ENCODE assay signal across 8 cellular contexts in genomic region chr6:160992323-160993314, GRCh38. TPM values are rescaled to one million over a fixed set of nuclear protein-coding genes. Genes with fewer than 3 reads are reported as not detected.
DNase-seq lines count a peak whose midpoint lies in the region; ATAC-seq, FAIRE-seq and TF ChIP-seq lines count a peak whose summit lies in the region.

No MANE protein-coding gene starts in this region.

- no peaks in the 10 kb centered on the region for H3K27me3 ChIP-seq in esophagus squamous epithelium

- H3K36me3 ChIP-seq in esophagus squamous epithelium = no peaks in the 10 kb centered on the region

- peaks cover 12 to 59% (median 24%) of the 10 kb centered on the region in 3 donors for H3K4me1 ChIP-seq in esophagus squamous epithelium

- H3K27ac ChIP-seq in esophagus squamous epithelium = peak overlapping the region; percentile 89 to 98 (median 97)

- peaks cover 43% of the 10 kb centered on the region for H3K4me1 Mint-ChIP-seq in activated CD4-positive, alpha-beta memory T cell treated with anti-CD3 and anti-CD28 coated beads for 36 hours (ENCODE audit: low read depth)

- H3K4me3 Mint-ChIP-seq in activated CD4-positive, alpha-beta memory T cell treated with anti-CD3 and anti-CD28 coated beads for 36 hours = peak overlapping the region; percentile 87

- H3K27me3 Mint-ChIP-seq in activated CD4-positive, alpha-beta memory T cell treated with anti-CD3 and anti-CD28 coated beads for 36 hours = peaks cover 2% of the 10 kb centered on the region

- POLR2A ChIA-PET in activated CD4-positive, alpha-beta memory T cell treated with anti-CD3 and anti-CD28 coated beads for 36 hours (lab: Charles Lee) = interaction anchor here (1.0 to 2.1 kb wide), 7 partner anchors 10 to 282 kb away, joined by 3 to 9 read pairs (median 3); partner anchors contain the start of gene AGPAT4

- WGBS in esophagus squamous epithelium, 2 donors = 1 to 2% methylated on average over 15 to 19 of the region's 19 CpGs

- TF ChIP-seq CTCF in esophagus squamous epithelium (IDR thresholded peaks at IDR 0.05) = peak in 5 of 6 experiments; percentile 25 to 58 (median 52)

- peak overlapping the region; percentile 75 to 97 (median 94) for H3K4me3 ChIP-seq in esophagus squamous epithelium

- peak overlapping the region; percentile 88 for H3K27ac Mint-ChIP-seq in activated CD4-positive, alpha-beta memory T cell treated with anti-CD3 and anti-CD28 coated beads for 36 hours

- DNase-seq in CMK (ENCODE audit: low read depth) (peak; percentile 46), NCI-H510A treated with DMSO at 0.1 percent for 48 hours (lab: John Stamatoyannopoulos, UW) (peak; percentile 53), esophagus squamous epithelium (lab: John Stamatoyannopoulos, UW) (no peak), myocyte (ENCODE audit: low read depth) (peak; percentile 76), urothelium cell line (ENCODE audit: low spot score) (peak; percentile 57)
- DNase-seq in activated CD4-positive, alpha-beta memory T cell treated with anti-CD3 and anti-CD28 coated beads for 36 hours = peak; percentile 45

- no peak for FAIRE-seq in urothelium cell line (lab: Jason Lieb, UNC)

- H3K36me3 Mint-ChIP-seq in activated CD4-positive, alpha-beta memory T cell treated with anti-CD3 and anti-CD28 coated beads for 36 hours = peaks cover 6% of the 10 kb centered on the region

- intact Hi-C loops in activated CD4-positive, alpha-beta memory T cell treated with anti-CD3 and anti-CD28 coated beads for 36 hours (cut with micrococcal nuclease) = loop anchor here (2.0 to 5.0 kb wide), 3 partner anchors 45 to 378 kb away; no protein-coding TSS in a partner anchor
- intact Hi-C loops in esophagus squamous epithelium (cut with DNase I) = loop anchor here (5.0 kb wide), 1 partner anchor 60 kb away; no protein-coding TSS in a partner anchor

- ATAC-seq in GM18868 (IDR thresholded peaks at IDR 0.05; ENCODE audit: unreplicated experiment) (peak; percentile 33), HG03196 (IDR thresholded peaks at IDR 0.05; ENCODE audit: unreplicated experiment) (peak; percentile 33)

- no peak for TF ChIP-seq POLR2A in esophagus squamous epithelium (IDR thresholded peaks at IDR 0.05)

- H3K9me3 ChIP-seq in esophagus squamous epithelium = no peaks in the 10 kb centered on the region

- CTCF ChIA-PET in activated CD4-positive, alpha-beta memory T cell treated with anti-CD3 and anti-CD28 coated beads for 36 hours (lab: Charles Lee) = interaction anchor here (0.6 to 5.6 kb wide), 16 partner anchors 13 to 472 kb away, joined by 3 to 51 read pairs (median 4); no protein-coding TSS in a partner anchor

- H3K9me3 Mint-ChIP-seq in activated CD4-positive, alpha-beta memory T cell treated with anti-CD3 and anti-CD28 coated beads for 36 hours = no peaks in the 10 kb centered on the region

RNA-seq across cellular contexts. Expression of gene MAP3K4, which starts 1.1 kb away (rescaled TPM):
- 10 to 100 TPM; 42.9 to 43.4 TPM for total RNA-seq in activated CD4-positive, alpha-beta memory T cell treated with anti-CD3 and anti-CD28 coated beads for 36 hours
- 10 to 100 TPM; 22.5 to 38.0 (median 27.4) TPM for total RNA-seq in esophagus squamous epithelium
- 23.5 and 27.7 TPM in 2 replicates for total RNA-seq in myocyte
- 19.8 TPM for polyA plus RNA-seq in myocyte (2012)
